11 cellular contexts compared by ENCODE assay signal in genomic region chr10:21194510-21194993, GRCh38.
DNase-seq lines count a peak whose midpoint lies in the region; ATAC-seq and TF ChIP-seq lines count a peak whose summit lies in the region.
"Had no signal": no experiment of that assay in that cellular context is flagged by ENCODE, and none has a peak within 500 bp of the region (broad histone marks: within the 10 kb centered on the region; RNA-seq: fewer than 3 reads in every experiment).

No MANE protein-coding gene starts in this region.

- no peak overlapping the region for H3K4me3 ChIP-seq in A673 (ENCODE audit: low read depth, low read length, poor library complexity, severe bottlenecking)

- peaks cover 13 to 15% of the 10 kb centered on the region in 2 donors for H3K9me3 Mint-ChIP-seq in effector memory CD8-positive, alpha-beta T cell

- DNase-seq in A673 (ENCODE audit: low spot score) (peak; percentile 67), M059J (ENCODE audit: low read depth) (peak; percentile 44), astrocyte of the hippocampus (ENCODE audit: low read depth, low spot score) (peak; percentile 70), left kidney (ENCODE audit: low read depth, low spot score) (peak; percentile 57), GOT3 (lab: John Stamatoyannopoulos, UW) (no peak), DMS79 treated with DMSO at 0.1 percent for 48 hours (lab: John Stamatoyannopoulos, UW) (no peak)
- DNase-seq in effector memory CD8-positive, alpha-beta T cell: no peak
- DNase-seq: activated CD8-positive, alpha-beta memory T cell treated with anti-CD3 and anti-CD28 coated beads, Interleukin-2, amount 10 ng/mL, durations not matched to agents 7 days and 5 days; CD4-positive, CD25-positive, alpha-beta regulatory T cell; naive B cell had no signal

- H3K4me1 Mint-ChIP-seq in effector memory CD8-positive, alpha-beta T cell (ENCODE audit: low read depth in 2 of 2): no peaks in the 10 kb centered on the region
- H3K4me1 Mint-ChIP-seq: activated CD8-positive, alpha-beta memory T cell treated with anti-CD3 and anti-CD28 coated beads, Interleukin-2, amount 10 ng/mL, durations not matched to agents 7 days and 5 days; CD4-positive, CD25-positive, alpha-beta regulatory T cell; naive B cell had no signal

- no peaks in the 10 kb centered on the region for H3K36me3 Mint-ChIP-seq in effector memory CD8-positive, alpha-beta T cell (ENCODE audit: insufficient read depth)
- H3K36me3 Mint-ChIP-seq: activated CD8-positive, alpha-beta memory T cell treated with anti-CD3 and anti-CD28 coated beads, Interleukin-2, amount 10 ng/mL, durations not matched to agents 7 days and 5 days; CD4-positive, CD25-positive, alpha-beta regulatory T cell had no signal

- BruUV-seq in A673 (replicated peaks; lab: Mats Ljungman, UMichigan): no TSS peak

- no peaks in the 10 kb centered on the region for H3K27me3 ChIP-seq in A673 (replicated peaks; ENCODE audit: insufficient read depth, low read depth, low read length, poor library complexity)

- no peak for TF ChIP-seq CTCF in A673 (conservative IDR thresholded peaks at IDR 0.05; ENCODE audit: low read depth, low read length)

- POLR2A ChIA-PET in A673 (lab: Charles Lee; ENCODE audit: low non-redundant PET): interaction anchor here (0.6 to 0.7 kb wide), 2 partner anchors 13 to 222 kb away, joined by 11 to 14 read pairs; no protein-coding TSS in a partner anchor

- no peak overlapping the region for H3K4me3 Mint-ChIP-seq in effector memory CD8-positive, alpha-beta T cell
- H3K4me3 Mint-ChIP-seq: activated CD8-positive, alpha-beta memory T cell treated with anti-CD3 and anti-CD28 coated beads, Interleukin-2, amount 10 ng/mL, durations not matched to agents 7 days and 5 days; CD4-positive, CD25-positive, alpha-beta regulatory T cell; naive B cell had no signal

- intact Hi-C loops in A673 (cut with micrococcal nuclease; ENCODE audit: unreplicated experiment): no loop called here

- H3K27me3 Mint-ChIP-seq in effector memory CD8-positive, alpha-beta T cell: peaks cover 5 to 9% of the 10 kb centered on the region in 2 donors
- H3K27me3 Mint-ChIP-seq: activated CD8-positive, alpha-beta memory T cell treated with anti-CD3 and anti-CD28 coated beads, Interleukin-2, amount 10 ng/mL, durations not matched to agents 7 days and 5 days had no signal

- no peak overlapping the region for H3K27ac ChIP-seq in A673 (ENCODE audit: low read depth, low read length, poor library complexity, severe bottlenecking)

- CTCF ChIA-PET in A673 (lab: Charles Lee): no interaction called here

- H3K36me3 ChIP-seq in A673 (ENCODE audit: insufficient read depth, low read length, poor library complexity, severe bottlenecking): no peaks in the 10 kb centered on the region

- peaks cover 13% of the 10 kb centered on the region for H3K4me1 ChIP-seq in A673 (ENCODE audit: insufficient read depth, low read length, poor library complexity, severe bottlenecking)

- peaks cover 4% of the 10 kb centered on the region for H3K9me3 ChIP-seq in A673 (ENCODE audit: low read depth, low read length, poor library complexity, severe bottlenecking)

- ATAC-seq in effector memory CD8-positive, alpha-beta T cell (replicated peaks): no peak
- no peak for ATAC-seq in GM21786 (IDR thresholded peaks at IDR 0.05; ENCODE audit: unreplicated experiment)
- ATAC-seq: activated CD8-positive, alpha-beta memory T cell treated with anti-CD3 and anti-CD28 coated beads, Interleukin-2, amount 10 ng/mL, durations not matched to agents 7 days and 5 days had no signal

- no peak overlapping the region for H3K27ac Mint-ChIP-seq in effector memory CD8-positive, alpha-beta T cell
- H3K27ac Mint-ChIP-seq: activated CD8-positive, alpha-beta memory T cell treated with anti-CD3 and anti-CD28 coated beads, Interleukin-2, amount 10 ng/mL, durations not matched to agents 7 days and 5 days; CD4-positive, CD25-positive, alpha-beta regulatory T cell; naive B cell had no signal

Comparison
In these comparisons a context has a peak if more than half of its experiments do, and no peak if none do; other contexts are left out.
1. DNase-seq: peak in A673 (single experiment), M059J (single experiment), astrocyte of the hippocampus (single experiment) and left kidney (single experiment); none in GOT3 (single experiment), DMS79 treated with DMSO at 0.1 percent for 48 hours (single experiment) and effector memory CD8-positive, alpha-beta T cell (0 of 3).